13 cellular contexts compared by ENCODE assay signal in the genomic region with DNA sequence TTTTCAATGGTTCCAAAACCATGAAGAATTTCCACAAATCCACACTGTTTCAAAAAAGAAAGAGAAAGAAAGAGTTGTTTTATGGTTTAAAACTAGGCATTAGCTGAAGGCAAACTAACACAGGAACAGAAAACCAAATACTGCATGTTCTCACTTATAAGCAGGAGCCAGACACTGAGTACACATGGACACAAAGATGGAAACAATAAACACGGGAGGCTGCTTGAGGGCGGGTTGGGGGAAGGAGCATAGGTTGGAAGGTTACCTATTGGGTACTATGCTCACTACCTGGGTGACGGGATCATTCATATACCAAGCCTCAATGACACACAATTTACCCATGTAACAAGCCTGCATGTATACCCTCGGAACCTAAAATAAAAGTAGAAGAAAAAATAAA. TPM values are rescaled to one million over a fixed set of nuclear protein-coding genes. Genes with fewer than 3 reads are reported as not detected.
DNase-seq lines count a peak whose midpoint lies in the region; ATAC-seq and TF ChIP-seq lines count a peak whose summit lies in the region.
"Had no signal": no experiment of that assay in that cellular context is flagged by ENCODE, and none has a peak within 500 bp of the region (broad histone marks: within the 10 kb centered on the region; RNA-seq: fewer than 3 reads in every experiment).

No MANE protein-coding gene starts in this region.

- no peak overlapping the region for H4K5ac ChIP-seq in H9 (ENCODE audit: insufficient read length, low read depth, low read length)

- H3K9me3 Mint-ChIP-seq in H9: no peaks in the 10 kb centered on the region

- H2BK12ac ChIP-seq in H9 (ENCODE audit: insufficient read length, low read depth, low read length) (no peak overlapping the region), mesenchymal stem cell (ENCODE audit: low read length in 2 of 2) (no peak overlapping the region)

- H4K8ac ChIP-seq in H9 (replicated peaks; ENCODE audit: insufficient read length, low read depth, low read length): no peak overlapping the region
- H4K8ac ChIP-seq in mesenchymal stem cell (ENCODE audit: low read length): peak overlapping the region; percentile 37

- intact Hi-C loops in colonic mucosa (cut with DNase I) (loop anchor here (2.0 kb wide), 1 partner anchor 45 kb away; the partner anchor contains the start of gene SEMA6A), sigmoid colon (cut with DNase I) (loop anchor here (10.0 kb wide), 1 partner anchor 905 kb away; no protein-coding TSS in a partner anchor)

- H3K27me3 Mint-ChIP-seq in H9 (ENCODE audit: low read depth): no peaks in the 10 kb centered on the region

- H2BK120ac ChIP-seq in H9 (ENCODE audit: low read depth, low read length, poor library complexity, severe bottlenecking) (no peak overlapping the region), mesenchymal stem cell (ENCODE audit: low read depth, low read length) (no peak overlapping the region)

- WGBS in H9 (ENCODE audit: extremely low coverage, insufficient read length, low lambda C conversion rate): no CpG with 5 or more reads among the region's 4 CpGs
- 56% methylated on average over 3 of the region's 4 CpGs for WGBS in mesenchymal stem cell
- 21 to 69% methylated on average over 4 of the region's 4 CpGs for WGBS in sigmoid colon, 2 donors

- peaks cover 91% of the 10 kb centered on the region for H3K79me2 ChIP-seq in H9 (ENCODE audit: insufficient read depth, low read length)

- H3K36me3 ChIP-seq in colonic mucosa (no peaks in the 10 kb centered on the region), mesenchymal stem cell (ENCODE audit: control insufficient read depth in 1 of 2, insufficient read depth in 2 of 2, low read depth in 1 of 2, low read length in 2 of 2) (no peaks in the 10 kb centered on the region), sigmoid colon (no peaks in the 10 kb centered on the region)

- H3K79me1 ChIP-seq in H9 (ENCODE audit: insufficient read depth, low read depth, low read length, poor library complexity, severe bottlenecking) (no peaks in the 10 kb centered on the region), mesenchymal stem cell (replicated peaks; ENCODE audit: low read length, poor library complexity, severe bottlenecking) (peaks cover 5% of the 10 kb centered on the region)

- H3K36me3 Mint-ChIP-seq in H9 (ENCODE audit: insufficient read depth in 1 of 3, low read depth in 3 of 3): no peaks in the 10 kb centered on the region

- H2AFZ ChIP-seq in H9 (ENCODE audit: low read length) (no peak overlapping the region), mesenchymal stem cell (ENCODE audit: low read depth, low read length) (no peak overlapping the region)

- no peak overlapping the region for H4K91ac ChIP-seq in H9 (ENCODE audit: insufficient read length, low read depth, low read length)
- no peak overlapping the region for H4K91ac ChIP-seq in mesenchymal stem cell (ENCODE audit: low read length)

- H3K4ac ChIP-seq in H9 (ENCODE audit: low read depth, low read length) (no peak overlapping the region), mesenchymal stem cell (ENCODE audit: low read depth in 1 of 2, low read length in 2 of 2) (no peak overlapping the region)

- H2BK5ac ChIP-seq in H9 (ENCODE audit: insufficient read length, low read length) (no peak overlapping the region), mesenchymal stem cell (ENCODE audit: low read depth, low read length, poor library complexity, severe bottlenecking) (no peak overlapping the region)

- no peak for ATAC-seq in GM18870 (IDR thresholded peaks at IDR 0.05; ENCODE audit: unreplicated experiment)
- ATAC-seq: HCT116 had no signal

- TF ChIP-seq POLR2A in sigmoid colon (IDR thresholded peaks at IDR 0.05): no peak

- no peak overlapping the region for H3K4me3 ChIP-seq in colonic mucosa
- H3K4me3 ChIP-seq in mesenchymal stem cell (ENCODE audit: insufficient read depth in 1 of 2, low read depth in 1 of 2, low read length in 2 of 2): no peak overlapping the region
- no peak overlapping the region for H3K4me3 ChIP-seq in sigmoid colon

- H3K4me2 ChIP-seq in H9 (ENCODE audit: insufficient read depth, insufficient read length, low read length) (no peak overlapping the region), mesenchymal stem cell (ENCODE audit: low read length, poor library complexity, severe bottlenecking) (no peak overlapping the region)

- no peak overlapping the region for H3T11ph ChIP-seq in H9 (ENCODE audit: low read length)

- H3K4me1 Mint-ChIP-seq in H9: peaks cover 78 to 81% of the 10 kb centered on the region in 2 experiments

- H3K14ac ChIP-seq in H9 (ENCODE audit: insufficient read depth, low read length): no peak overlapping the region
- H3K14ac ChIP-seq in mesenchymal stem cell (ENCODE audit: low read length in 2 of 2): no peak overlapping the region

- H2BK20ac ChIP-seq in H9 (ENCODE audit: low read depth, low read length, poor library complexity, severe bottlenecking): no peak overlapping the region

- H4K20me1 ChIP-seq in H9 (ENCODE audit: control insufficient read depth, insufficient read depth, insufficient read length): no peaks in the 10 kb centered on the region

- H3K4me1 ChIP-seq in H9 (ENCODE audit: insufficient read depth, low read length): peaks cover 13% of the 10 kb centered on the region; the same call in 1 of the 2 replicates
- H3K4me1 ChIP-seq in colonic mucosa: peaks cover 6% of the 10 kb centered on the region
- H3K4me1 ChIP-seq in mesenchymal stem cell (ENCODE audit: control insufficient read depth, insufficient read depth, low read depth, low read length): peaks cover 15% of the 10 kb centered on the region
- H3K4me1 ChIP-seq in sigmoid colon: peaks cover 0 to 93% (median 73%) of the 10 kb centered on the region in 4 donors

- H3K27ac ChIP-seq in H9 (ENCODE audit: insufficient read length, low read depth, low read length): no peak overlapping the region
- peak overlapping the region; percentile 86 for H3K27ac ChIP-seq in colonic mucosa
- H3K27ac ChIP-seq in mesenchymal stem cell (ENCODE audit: low read length, poor library complexity, severe bottlenecking): no peak overlapping the region
- H3K27ac ChIP-seq in sigmoid colon: peak overlapping the region in 3 of 4 donors; percentile 57 to 65 (median 65)

- peak overlapping the region in 2 of 3 experiments; percentile 72 to 89; a peak in 4 of 7 replicates for H3K27ac Mint-ChIP-seq in H9

- H3K23ac ChIP-seq in H9 (ENCODE audit: insufficient read length, low read depth, low read length) (no peak overlapping the region), mesenchymal stem cell (ENCODE audit: low read length in 2 of 2) (no peak overlapping the region)

- no peak overlapping the region for H3K9ac ChIP-seq in H9 (ENCODE audit: extremely low read depth, insufficient read length, low read length)
- H3K9ac ChIP-seq in colonic mucosa (ENCODE audit: low read depth in 2 of 2, low read length in 2 of 2): peak overlapping the region in 1 of 2 donors; percentile 88
- no peak overlapping the region for H3K9ac ChIP-seq in mesenchymal stem cell (ENCODE audit: low read length)

- H3K18ac ChIP-seq in H9 (ENCODE audit: insufficient read length, low read depth, low read length) (no peak overlapping the region), mesenchymal stem cell (ENCODE audit: low read depth in 1 of 2, low read length in 2 of 2) (no peak overlapping the region)

- H2BK15ac ChIP-seq in H9 (ENCODE audit: low read depth, low read length) (no peak overlapping the region), mesenchymal stem cell (ENCODE audit: low read depth, poor library complexity, severe bottlenecking) (no peak overlapping the region)

- H3K27me3 ChIP-seq in H9 (ENCODE audit: insufficient read depth, low read length): no peaks in the 10 kb centered on the region
- no peaks in the 10 kb centered on the region for H3K27me3 ChIP-seq in colonic mucosa
- H3K27me3 ChIP-seq in mesenchymal stem cell (ENCODE audit: control insufficient read depth in 1 of 2, insufficient read depth in 1 of 2, low read length in 2 of 2): no peaks in the 10 kb centered on the region
- H3K27me3 ChIP-seq in sigmoid colon: no peaks in the 10 kb centered on the region

- peak overlapping the region in 1 of 2 experiments; percentile 6; a peak in 2 of 5 replicates for H3K4me3 Mint-ChIP-seq in H9

- no peaks in the 10 kb centered on the region for H3K23me2 ChIP-seq in H9 (ENCODE audit: insufficient read length, low read depth, low read length, poor library complexity, severe bottlenecking)

- TF ChIP-seq EP300 in sigmoid colon (IDR thresholded peaks at IDR 0.05): no peak

- H3K56ac ChIP-seq in H9 (ENCODE audit: insufficient read length, low read depth, low read length): no peak overlapping the region

- TF ChIP-seq CTCF in H9 (conservative IDR thresholded peaks at IDR 0.05) (no peak), colonic mucosa (IDR thresholded peaks at IDR 0.05) (no peak), sigmoid colon (IDR thresholded peaks at IDR 0.05) (no peak)

- no peak for DNase-seq in H9
- DNase-seq in colonic mucosa: peak; percentile 64
- no peak for DNase-seq in mesenchymal stem cell
- no peak for DNase-seq in sigmoid colon
- no peak for DNase-seq in OCI-M2 (lab: John Stamatoyannopoulos, UW; ENCODE audit: unreplicated experiment)
- DNase-seq in effector CD8-positive, alpha-beta T cell (lab: John Stamatoyannopoulos, UW): no peak
- no peak for DNase-seq in HCEC 1CT
- DNase-seq: NCI-H1417 treated with DMSO at 0.1 percent for 48 hours, NCI-H2081, NCI-H345, NCI-H774 had no signal

- H2AK5ac ChIP-seq in H9 (ENCODE audit: insufficient read length, low read length) (no peak overlapping the region), mesenchymal stem cell (ENCODE audit: low read length, severe bottlenecking) (peak overlapping the region; percentile 55)

- H3K9me3 ChIP-seq in H9 (ENCODE audit: control insufficient read depth, low read depth, low read length): no peaks in the 10 kb centered on the region
- no peaks in the 10 kb centered on the region for H3K9me3 ChIP-seq in colonic mucosa
- no peaks in the 10 kb centered on the region for H3K9me3 ChIP-seq in mesenchymal stem cell (ENCODE audit: control insufficient read depth, low read length)
- no peaks in the 10 kb centered on the region for H3K9me3 ChIP-seq in sigmoid colon

RNA-seq across cellular contexts. Expression of gene SEMA6A, which starts 45.0 kb away (rescaled TPM):
- 335 and 354 TPM in 2 replicates for total RNA-seq in H9 (2021)
- total RNA-seq in colonic mucosa: 10 to 100 TPM; 66.7 to 89.9 TPM
- polyA plus RNA-seq in mesenchymal stem cell (2013, experiment 1 of 2): 8.8 TPM
- 8.0 TPM for polyA plus RNA-seq in mesenchymal stem cell (2013, experiment 2 of 2)
- total RNA-seq in sigmoid colon: 10 to 100 TPM; 25.0 to 55.7 (median 39.5) TPM
- polyA plus RNA-seq in sigmoid colon: 10 to 100 TPM in 1 of 3 donors, 1 to 10 TPM in 2; 4.9 to 16.3 (median 8.4) TPM

Comparison
In these comparisons a context has a peak if more than half of its experiments do, and no peak if none do; other contexts are left out.
1. H3K27ac ChIP-seq: peak in colonic mucosa (single experiment) and sigmoid colon (3 of 4); none in H9 (single experiment) and mesenchymal stem cell (single experiment).